Comparison of ENCODE assay signal across 8 cellular contexts in the genomic region with DNA sequence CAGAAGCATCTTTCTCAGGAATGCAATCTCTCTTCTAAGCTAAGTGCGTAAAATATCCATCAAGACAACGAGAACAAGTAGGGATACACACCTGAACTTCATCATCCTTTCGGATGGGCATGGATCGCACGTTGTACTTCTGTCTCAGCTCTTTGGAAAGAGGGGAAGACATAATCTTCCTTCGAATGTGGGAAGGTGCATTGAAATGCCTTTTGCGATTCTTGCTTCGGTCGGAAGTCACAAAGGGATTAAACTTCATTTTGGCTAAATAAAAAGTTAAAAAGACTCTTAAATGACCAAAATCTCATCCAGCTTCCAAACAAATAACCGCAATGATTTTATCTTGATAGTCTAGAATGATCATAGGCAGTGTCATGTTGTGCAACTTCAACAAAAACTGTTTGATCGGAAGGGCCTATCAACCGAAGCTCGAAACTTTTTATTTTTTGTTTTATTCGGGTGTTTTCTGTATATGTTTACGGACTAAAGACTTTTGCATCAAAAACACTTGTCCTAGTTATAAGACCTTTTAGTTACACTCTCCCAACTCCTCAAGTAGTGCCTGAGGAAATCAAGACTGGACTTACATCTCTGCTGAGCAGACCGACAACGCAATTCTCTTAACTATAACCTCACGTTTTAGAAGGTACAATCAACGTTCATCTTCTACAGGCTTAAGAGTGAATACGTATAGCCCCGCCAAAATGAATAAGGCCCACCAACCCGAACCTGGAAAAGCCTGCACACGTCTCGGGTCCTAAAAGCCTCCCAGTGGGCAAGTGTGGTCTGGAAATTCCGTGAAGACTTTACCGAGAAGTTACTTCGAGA. TPM values are rescaled to one million over a fixed set of nuclear protein-coding genes. Genes with fewer than 3 reads are reported as not detected.
DNase-seq lines count a peak whose midpoint lies in the region; ATAC-seq and TF ChIP-seq lines count a peak whose summit lies in the region.

No MANE protein-coding gene starts in this region.

- H3K27ac Mint-ChIP-seq in HFFc6: peak overlapping the region; percentile 99

- no peak for TF ChIP-seq CTCF in HFFc6 (IDR thresholded peaks at IDR 0.05)
- TF ChIP-seq CTCF in lower lobe of right lung (IDR thresholded peaks at IDR 0.05): no peak

- H3K4me3 ChIP-seq in ACC112 (ENCODE audit: low read depth, low read length) (peak overlapping the region; percentile 94), lower lobe of right lung (peak overlapping the region; percentile 67)

- peak overlapping the region; percentile 72 for H3K27ac ChIP-seq in ACC112 (ENCODE audit: low read depth, low read length)
- peak overlapping the region; percentile 86 for H3K27ac ChIP-seq in lower lobe of right lung

- peaks cover 56% of the 10 kb centered on the region for H3K36me3 Mint-ChIP-seq in HFFc6 (ENCODE audit: low read depth)

- H3K4me1 Mint-ChIP-seq in HFFc6 (ENCODE audit: low read depth): peaks cover 71% of the 10 kb centered on the region

- H2AFZ ChIP-seq in ACC112 (ENCODE audit: low read length, unreplicated experiment): no peak overlapping the region

- H3K4me1 ChIP-seq in ACC112 (ENCODE audit: control insufficient read depth, insufficient read depth, low read length, unreplicated experiment): peaks cover 32% of the 10 kb centered on the region
- H3K4me1 ChIP-seq in lower lobe of right lung: peaks cover 38% of the 10 kb centered on the region

- H3K36me3 ChIP-seq in ACC112 (ENCODE audit: insufficient read depth, low read length) (peaks cover 32% of the 10 kb centered on the region), lower lobe of right lung (peaks cover 47% of the 10 kb centered on the region)

- H3K27me3 Mint-ChIP-seq in HFFc6 (ENCODE audit: insufficient read depth): peaks cover 11% of the 10 kb centered on the region

- no peaks in the 10 kb centered on the region; the same call in 1 of the 2 replicates for H3K9me3 Mint-ChIP-seq in HFFc6

- H3K4me3 Mint-ChIP-seq in HFFc6: peak overlapping the region; percentile 100

- peaks cover 45% of the 10 kb centered on the region for H3K79me2 ChIP-seq in ACC112 (ENCODE audit: control insufficient read depth, insufficient read depth, low read length, unreplicated experiment)

- H3K27me3 ChIP-seq in ACC112 (ENCODE audit: insufficient read depth, low read length) (no peaks in the 10 kb centered on the region), lower lobe of right lung (ENCODE audit: low read depth) (no peaks in the 10 kb centered on the region)

- DNase-seq in HFFc6: no peak
- DNase-seq in astrocyte of the hippocampus (ENCODE audit: low read depth, low spot score): peak; percentile 32
- DNase-seq in lower lobe of right lung: no peak
- DNase-seq in islet precursor cell: no peak
- no peak for DNase-seq in NCI-H2196 (lab: John Stamatoyannopoulos, UW; ENCODE audit: unreplicated experiment)

- H3K9me3 ChIP-seq in lower lobe of right lung: no peaks in the 10 kb centered on the region

- ATAC-seq in lower lobe of right lung (no peak), HG03175 (IDR thresholded peaks at IDR 0.05; ENCODE audit: unreplicated experiment) (no peak), GM21360 (IDR thresholded peaks at IDR 0.05; ENCODE audit: unreplicated experiment) (no peak)

- intact Hi-C loops in lower lobe of right lung (cut with DNase I): no loop called here

RNA-seq across cellular contexts. Expression of a gene that starts 0.7 kb away (rescaled TPM):
- 1,000 to 10,000 TPM; 1,301 to 1,432 (median 1,370) TPM for total RNA-seq in HFFc6 (2021; fragmentation: NEBNext Ultra II Directional; extraction: Animal tissue kit (Norgen Biotek cat#: 25700))
- total RNA-seq in lower lobe of right lung: 1,194 TPM

RNA-seq across cellular contexts. Expression of a gene that starts 15.4 kb away (rescaled TPM):
- not detected for total RNA-seq in HFFc6 (2021; fragmentation: NEBNext Ultra II Directional; extraction: Animal tissue kit (Norgen Biotek cat#: 25700))
- total RNA-seq in lower lobe of right lung: not detected

RNA-seq across cellular contexts. Expression of a gene that starts 42.6 kb away (rescaled TPM):
- not detected for total RNA-seq in HFFc6 (2021; fragmentation: NEBNext Ultra II Directional; extraction: Animal tissue kit (Norgen Biotek cat#: 25700))
- total RNA-seq in lower lobe of right lung: not detected

RNA-seq across cellular contexts. Expression of a gene that starts 53.4 kb away (rescaled TPM):
- 10 to 100 TPM; 65.4 to 79.1 (median 69.2) TPM for total RNA-seq in HFFc6 (2021; fragmentation: NEBNext Ultra II Directional; extraction: Animal tissue kit (Norgen Biotek cat#: 25700))
- 74.1 TPM for total RNA-seq in lower lobe of right lung
